21 cellular contexts compared by ENCODE assay signal in genomic region chr1:222736972-222737371, GRCh38. TPM values are rescaled to one million over a fixed set of nuclear protein-coding genes. Genes with fewer than 3 reads are reported as not detected.
DNase-seq lines count a peak whose midpoint lies in the region; ATAC-seq and TF ChIP-seq lines count a peak whose summit lies in the region.
"Had no signal": no experiment of that assay in that cellular context is flagged by ENCODE, and none has a peak within 500 bp of the region (broad histone marks: within the 10 kb centered on the region; RNA-seq: fewer than 3 reads in every experiment).

FAM177B (plus strand) TSS chr1:222737202; CDS start chr1:222746546, 9,344 bp downstream.

- H3K27ac ChIP-seq in endodermal cell (ENCODE audit: low read depth, low read length), result no peak within 1 kb of the TSS

- H3K27me3 ChIP-seq in endodermal cell (ENCODE audit: control insufficient read depth, insufficient read depth, low read length, poor library complexity, severe bottlenecking) (no peaks in the 10 kb centered on the region), MG63 (no peaks in the 10 kb centered on the region)

- H3K4me1 ChIP-seq in endodermal cell (ENCODE audit: control insufficient read depth, insufficient read depth, low read length) (no peaks in the 10 kb centered on the region), mucosa of descending colon (ENCODE audit: low read depth) (no peaks in the 10 kb centered on the region)

- peak; percentile 81 for ATAC-seq in mucosa of descending colon
- ATAC-seq: activated naive CD8-positive, alpha-beta T cell treated with anti-CD3 and anti-CD28 coated beads, Interleukin-2, amount 50 U/mL, for 24 hours; GM12878; left lobe of liver; natural killer cell had no signal

- H3K9me3 Mint-ChIP-seq in endodermal cell (no peaks in the 10 kb centered on the region), endothelial cell (ENCODE audit: unreplicated experiment) (no peaks in the 10 kb centered on the region)
- H3K9me3 Mint-ChIP-seq: activated naive CD8-positive, alpha-beta T cell treated with anti-CD3 and anti-CD28 coated beads, Interleukin-2, amount 50 U/mL, for 24 hours; natural killer cell; stimulated activated naive CD8-positive, alpha-beta T cell treated with anti-CD3 and anti-CD28 coated beads, Interleukin-15, Interleukin-2, amounts not matched to agents 100 ng/mL and 50 ng/mL, for 24 hours had no signal

- TF ChIP-seq CTCF in LNCaP clone FGC (IDR thresholded peaks at IDR 0.05; ENCODE audit: control insufficient read depth, extremely low read depth, insufficient read depth) (no peak), endodermal cell (conservative IDR thresholded peaks at IDR 0.05) (no peak), mucosa of descending colon (IDR thresholded peaks at IDR 0.05) (no peak), endothelial cell (IDR thresholded peaks at IDR 0.05; ENCODE audit: unreplicated experiment) (no peak)

- no peak within 1 kb of the TSS for H3K4me3 ChIP-seq in LNCaP clone FGC (ENCODE audit: low read depth, low read length)
- no peak within 1 kb of the TSS for H3K4me3 ChIP-seq in endodermal cell (ENCODE audit: low read length)
- no peak within 1 kb of the TSS for H3K4me3 ChIP-seq in mucosa of descending colon
- H3K4me3 ChIP-seq in MG63, result no peak within 1 kb of the TSS
- H3K4me3 ChIP-seq: GM12878 had no signal

- H3K9me3 ChIP-seq in endodermal cell (ENCODE audit: control insufficient read depth, low read length), result no peaks in the 10 kb centered on the region
- no peaks in the 10 kb centered on the region for H3K9me3 ChIP-seq in mucosa of descending colon
- H3K9me3 ChIP-seq in MG63, result no peaks in the 10 kb centered on the region

- no peak within 1 kb of the TSS for H3K9ac ChIP-seq in endodermal cell (ENCODE audit: extremely low read depth, low read length, poor library complexity, severe bottlenecking)

- H3K36me3 Mint-ChIP-seq in endodermal cell (ENCODE audit: low read depth) (peaks cover 15% of the 10 kb centered on the region), endothelial cell (ENCODE audit: low read depth, unreplicated experiment) (peaks cover 4% of the 10 kb centered on the region)

- in situ Hi-C loops in Caki2 (cut with HindIII; ENCODE audit: low pct_unique_long_range_greater_than_20kb, low sequenced_read_pairs), result loop anchor here (25.0 kb wide), 1 partner anchor 350 kb away; no protein-coding TSS in a partner anchor

- WGBS in endodermal cell (ENCODE audit: insufficient coverage in 1 of 2, insufficient read length in 1 of 2), 2 experiments, result 73% methylated on average over 1 of the region's 1 CpG; no CpG with 5 or more reads in 1 of the 2 experiments

- peak within 1 kb of the TSS; percentile 28 for H3K27ac Mint-ChIP-seq in endodermal cell
- no peak within 1 kb of the TSS for H3K27ac Mint-ChIP-seq in endothelial cell (ENCODE audit: unreplicated experiment)
- H3K27ac Mint-ChIP-seq: activated naive CD8-positive, alpha-beta T cell treated with anti-CD3 and anti-CD28 coated beads, Interleukin-2, amount 50 U/mL, for 24 hours; natural killer cell; stimulated activated naive CD8-positive, alpha-beta T cell treated with anti-CD3 and anti-CD28 coated beads, Interleukin-15, Interleukin-2, amounts not matched to agents 100 ng/mL and 50 ng/mL, for 24 hours had no signal

- H3K4me3 Mint-ChIP-seq in endodermal cell, result no peak within 1 kb of the TSS
- H3K4me3 Mint-ChIP-seq in endothelial cell (ENCODE audit: unreplicated experiment), result no peak within 1 kb of the TSS
- H3K4me3 Mint-ChIP-seq: activated naive CD8-positive, alpha-beta T cell treated with anti-CD3 and anti-CD28 coated beads, Interleukin-2, amount 50 U/mL, for 24 hours; natural killer cell; stimulated activated naive CD8-positive, alpha-beta T cell treated with anti-CD3 and anti-CD28 coated beads, Interleukin-15, Interleukin-2, amounts not matched to agents 100 ng/mL and 50 ng/mL, for 24 hours had no signal

- H3K4me1 Mint-ChIP-seq in endodermal cell (peaks cover 5% of the 10 kb centered on the region), endothelial cell (ENCODE audit: unreplicated experiment) (no peaks in the 10 kb centered on the region)
- H3K4me1 Mint-ChIP-seq: natural killer cell had no signal

- peak; percentile 46 for DNase-seq in Caki2 (ENCODE audit: low read depth)
- peak; percentile 75 for DNase-seq in LNCaP clone FGC (ENCODE audit: low read depth)
- no peak for DNase-seq in endodermal cell
- no peak for DNase-seq in mucosa of descending colon
- DNase-seq in NCI-H226, result no peak
- DNase-seq in endothelial cell (ENCODE audit: low spot score), result no peak
- DNase-seq in NCI-H187 treated with DMSO at 0.1 percent for 48 hours (lab: John Stamatoyannopoulos, UW), result no peak
- no peak for DNase-seq in MG63
- DNase-seq: ACHN; activated naive CD8-positive, alpha-beta T cell treated with anti-CD3 and anti-CD28 coated beads, Interleukin-2, amount 50 U/mL, for 24 hours; effector CD4-positive, alpha-beta T cell; GOT3; hypothalamus; natural killer cell; stimulated activated CD4-positive, alpha-beta T cell treated with anti-CD3 and anti-CD28 coated beads, Interleukin-15, amount 100 ng/mL, for 24 hours; T-helper 1 cell had no signal

- intact Hi-C loops in mucosa of descending colon (cut with DNase I, micrococcal nuclease), result loop anchor here in 1 of 2 donors (10.0 kb wide), 1 partner anchor 348 kb away; no protein-coding TSS in a partner anchor

- H3K36me3 ChIP-seq in endodermal cell (ENCODE audit: control insufficient read depth, insufficient read depth, low read length) (peaks cover 24% of the 10 kb centered on the region), mucosa of descending colon (ENCODE audit: low read depth) (no peaks in the 10 kb centered on the region), MG63 (peaks cover 34% of the 10 kb centered on the region)

- no peaks in the 10 kb centered on the region for H3K27me3 Mint-ChIP-seq in endodermal cell (ENCODE audit: insufficient read depth)
- H3K27me3 Mint-ChIP-seq in endothelial cell (ENCODE audit: unreplicated experiment), result no peaks in the 10 kb centered on the region
- H3K27me3 Mint-ChIP-seq: activated naive CD8-positive, alpha-beta T cell treated with anti-CD3 and anti-CD28 coated beads, Interleukin-2, amount 50 U/mL, for 24 hours; stimulated activated naive CD8-positive, alpha-beta T cell treated with anti-CD3 and anti-CD28 coated beads, Interleukin-15, Interleukin-2, amounts not matched to agents 100 ng/mL and 50 ng/mL, for 24 hours had no signal

RNA-seq across cellular contexts. Expression of gene FAM177B, which starts in this region (rescaled TPM):
- 1.4 TPM in 1 of 2 replicates, not detected in the other for total RNA-seq in Caki2 (2014; rRNA removed; shearing (Covaris generic); ENCODE audit: low replicate concordance)
- total RNA-seq in endodermal cell (not detected), mucosa of descending colon (10 to 100 TPM in 1 of 3 donors, 1 to 10 TPM in 2; 4.1 to 11.6 (median 9.7) TPM), endothelial cell (ENCODE audit: unreplicated experiment) (not detected)
- not detected for polyA plus RNA-seq in endodermal cell (2013, experiment 1 of 2)
- not detected for polyA plus RNA-seq in endodermal cell (2013, experiment 2 of 2)
- not detected in 2 replicates for total RNA-seq in MG63 (2014; rRNA removed; shearing (Covaris generic); ENCODE audit: low replicate concordance)
- total RNA-seq: activated CD8-positive, alpha-beta memory T cell treated with anti-CD3 and anti-CD28 coated beads for 36 hours; cardiac septum; GM12878; left lobe of liver; natural killer cell had no signal

Comparison
In these comparisons a context has a peak if more than half of its experiments do, and no peak if none do; other contexts are left out.
1. DNase-seq: peak in Caki2 (single experiment) and LNCaP clone FGC (single experiment); none in endodermal cell (single experiment), mucosa of descending colon (0 of 3), NCI-H226 (single experiment), endothelial cell (single experiment), NCI-H187 treated with DMSO at 0.1 percent for 48 hours (single experiment) and MG63 (single experiment).